ENCODE assay signal across 1 cellular context in genomic region chr15:75565062-75565970, GRCh38.
TF ChIP-seq lines count a peak whose summit lies in the region.

No MANE protein-coding gene starts in this region.

TF ChIP-seq in GM23338, 12 proteins besides CTCF, POLR2A, EP300 and RAD21 (continued from another document):
- no peak for TF ChIP-seq ZNF462 (CRISPR knock-in tag; IDR thresholded peaks at IDR 0.05)
- no peak for TF ChIP-seq EZH2 (IDR thresholded peaks at IDR 0.05; ENCODE audit: low read depth, unreplicated experiment)
- no peak for TF ChIP-seq NANOG (IDR thresholded peaks at IDR 0.05; ENCODE audit: borderline replicate concordance)
- no peak for TF ChIP-seq EZH2phosphoT487 (IDR thresholded peaks at IDR 0.05; ENCODE audit: unreplicated experiment)
- TF ChIP-seq JUNB (IDR thresholded peaks at IDR 0.05; ENCODE audit: unreplicated experiment): no peak
- TF ChIP-seq POLR2AphosphoS5 (IDR thresholded peaks at IDR 0.05; ENCODE audit: low read depth): no peak
- no peak for TF ChIP-seq CREB1 (CRISPR knock-in tag; IDR thresholded peaks at IDR 0.05; ENCODE audit: low read depth)
- no peak for TF ChIP-seq REST (IDR thresholded peaks at IDR 0.05; ENCODE audit: unreplicated experiment)
- no peak for TF ChIP-seq STAT1 (IDR thresholded peaks at IDR 0.05; ENCODE audit: unreplicated experiment)
- no peak for TF ChIP-seq ETS1 (IDR thresholded peaks at IDR 0.05)
